In genomic region chr10:118080817-118081216, GRCh38 we compare ENCODE assay signal across 1 cellular context.
TF ChIP-seq lines count a peak whose summit lies in the region.

No MANE protein-coding gene starts in this region.

TF ChIP-seq in HepG2, 621 proteins besides CTCF, POLR2A, EP300 and RAD21:
- peak; percentile 52 to 72; a peak in 3 of 4 replicates for TF ChIP-seq MAFK (conservative IDR thresholded peaks at IDR 0.05 in 1 of 2, IDR thresholded peaks at IDR 0.05 in 1 of 2; ENCODE audit: low read length in 2 of 2)
- peak; percentile 52 for TF ChIP-seq MAFF (IDR thresholded peaks at IDR 0.05; ENCODE audit: low read depth, low read length)
- no peak for TF ChIP-seq ZNF121 (CRISPR knock-in tag; IDR thresholded peaks at IDR 0.05)
